Comparison of ENCODE assay signal across 20 cellular contexts in the genomic region with DNA sequence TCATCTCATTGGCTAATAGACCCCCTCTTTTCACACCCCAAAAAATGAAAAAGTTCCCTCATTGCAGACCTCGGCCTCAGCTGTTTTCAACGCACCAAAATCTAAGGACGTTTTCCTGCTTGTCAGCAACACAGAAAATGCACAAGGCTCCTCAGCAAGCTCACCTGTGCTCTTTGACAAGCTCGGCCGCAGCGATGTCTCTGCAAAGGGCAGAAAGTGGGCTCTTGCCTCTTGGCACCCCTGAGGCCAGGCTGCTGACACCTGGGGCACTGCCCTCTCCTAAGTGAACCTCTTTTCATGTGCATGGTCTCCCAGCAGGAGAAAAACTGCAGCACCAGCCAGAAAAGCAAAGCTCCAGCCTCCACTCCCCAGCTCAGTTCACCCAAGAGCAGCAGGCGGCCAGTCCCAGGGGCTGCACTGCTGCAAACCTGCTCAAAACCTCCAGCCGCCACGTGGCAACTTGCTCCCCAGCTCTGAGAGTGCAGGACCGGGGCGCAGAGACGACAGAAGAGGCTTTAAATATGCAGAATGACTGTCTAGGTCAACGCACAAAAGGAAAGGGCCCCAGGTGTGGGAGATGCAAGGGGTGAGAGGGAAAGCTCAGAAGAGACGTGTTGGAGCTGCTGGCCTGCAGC.
"Had no signal": no experiment of that assay in that cellular context is flagged by ENCODE, and none has a peak within 500 bp of the region (broad histone marks: within the 10 kb centered on the region; RNA-seq: fewer than 3 reads in every experiment).

No MANE protein-coding gene starts in this region.

- H3K4me1 Mint-ChIP-seq: nephron; stimulated activated effector memory CD8-positive, alpha-beta T cell treated with anti-CD3 and anti-CD28 coated beads, Interleukin-12 subunit alpha, Interleukin-12 subunit beta, amount 100 ng/mL, for 72 hours had no signal

- H3K27ac Mint-ChIP-seq: nephron; stimulated activated effector memory CD8-positive, alpha-beta T cell treated with anti-CD3 and anti-CD28 coated beads, Interleukin-12 subunit alpha, Interleukin-12 subunit beta, amount 100 ng/mL, for 72 hours; stimulated activated naive CD8-positive, alpha-beta T cell treated with anti-CD3 and anti-CD28 coated beads, Interleukin-15, Interleukin-2, amounts not matched to agents 100 ng/mL and 50 ng/mL, for 24 hours had no signal

- H3K9me3 Mint-ChIP-seq: naive B cell; nephron; stimulated activated effector memory CD8-positive, alpha-beta T cell treated with anti-CD3 and anti-CD28 coated beads, Interleukin-12 subunit alpha, Interleukin-12 subunit beta, amount 100 ng/mL, for 72 hours; stimulated activated naive CD8-positive, alpha-beta T cell treated with anti-CD3 and anti-CD28 coated beads, Interleukin-15, Interleukin-2, amounts not matched to agents 100 ng/mL and 50 ng/mL, for 24 hours had no signal

- H3K4me1 ChIP-seq: esophagus squamous epithelium, tibial artery, upper lobe of left lung, uterus had no signal

- ATAC-seq: gastroesophageal sphincter; stimulated activated effector memory CD8-positive, alpha-beta T cell treated with anti-CD3 and anti-CD28 coated beads, Interleukin-12 subunit alpha, Interleukin-12 subunit beta, amount 100 ng/mL, for 72 hours had no signal

- H3K36me3 ChIP-seq: esophagus squamous epithelium, neutrophil, ovary, uterus had no signal

- H3K27ac ChIP-seq: esophagus squamous epithelium, gastroesophageal sphincter, hepatocyte, neutrophil, ovary, tibial artery, upper lobe of left lung, uterus had no signal

- DNase-seq: esophagus squamous epithelium; foreskin fibroblast; left colon; left ventricle myocardium superior; naive B cell; ovary; right cardiac atrium; small intestine; stimulated activated CD4-positive, alpha-beta T cell treated with anti-CD3 and anti-CD28 coated beads, Interleukin-4, amount 100 ng/mL, for 1 hour; stimulated activated CD8-positive, alpha-beta memory T cell treated with anti-CD3 and anti-CD28 coated beads, Interleukin-4, amount 100 ng/mL, for 48 hours; tibial artery; upper lobe of left lung; uterus had no signal

- H3K27me3 Mint-ChIP-seq: naive B cell; stimulated activated naive CD8-positive, alpha-beta T cell treated with anti-CD3 and anti-CD28 coated beads, Interleukin-15, Interleukin-2, amounts not matched to agents 100 ng/mL and 50 ng/mL, for 24 hours had no signal

- H3K9me3 ChIP-seq: esophagus squamous epithelium, gastroesophageal sphincter, neutrophil, ovary, tibial artery, upper lobe of left lung, uterus had no signal

- H3K36me3 Mint-ChIP-seq: naive B cell; stimulated activated effector memory CD8-positive, alpha-beta T cell treated with anti-CD3 and anti-CD28 coated beads, Interleukin-12 subunit alpha, Interleukin-12 subunit beta, amount 100 ng/mL, for 72 hours had no signal

- H3K4me3 Mint-ChIP-seq: nephron; stimulated activated effector memory CD8-positive, alpha-beta T cell treated with anti-CD3 and anti-CD28 coated beads, Interleukin-12 subunit alpha, Interleukin-12 subunit beta, amount 100 ng/mL, for 72 hours; stimulated activated naive CD8-positive, alpha-beta T cell treated with anti-CD3 and anti-CD28 coated beads, Interleukin-15, Interleukin-2, amounts not matched to agents 100 ng/mL and 50 ng/mL, for 24 hours had no signal

- FAIRE-seq: small intestine had no signal

- H3K27me3 ChIP-seq: esophagus squamous epithelium, gastroesophageal sphincter, hepatocyte, neutrophil, ovary, upper lobe of left lung, uterus had no signal

- H3K4me3 ChIP-seq: esophagus squamous epithelium, gastroesophageal sphincter, hepatocyte, lung, ovary, tibial artery, upper lobe of left lung, uterus had no signal
